22 cellular contexts compared by ENCODE assay signal in the genomic region with DNA sequence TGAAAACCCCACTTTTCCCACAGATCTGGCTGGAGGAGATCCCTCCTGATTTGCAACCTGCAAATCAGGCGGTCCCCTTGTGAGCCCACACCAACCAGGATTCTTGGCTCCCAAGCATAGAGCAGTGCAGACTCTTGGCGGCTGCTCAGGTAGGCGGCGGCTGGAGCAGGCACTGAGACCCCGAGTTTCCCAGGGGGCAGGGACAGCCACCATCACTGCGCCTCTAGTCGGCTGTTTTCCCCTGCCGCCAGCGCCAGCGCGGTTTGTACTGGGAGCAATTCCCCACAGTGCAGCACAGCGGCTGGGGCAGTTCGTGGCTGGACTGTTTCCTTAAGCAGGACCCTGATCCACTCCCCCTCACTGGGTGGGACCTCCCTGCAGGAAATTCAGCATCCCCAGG.
DNase-seq lines count a peak whose midpoint lies in the region; ATAC-seq and TF ChIP-seq lines count a peak whose summit lies in the region.
"Had no signal": no experiment of that assay in that cellular context is flagged by ENCODE, and none has a peak within 500 bp of the region (broad histone marks: within the 10 kb centered on the region; RNA-seq: fewer than 3 reads in every experiment).

No MANE protein-coding gene starts in this region.

- H3K27ac Mint-ChIP-seq in WTC11: no peak overlapping the region
- no peak overlapping the region for H3K27ac Mint-ChIP-seq in T-helper 2 cell treated with Interferon-gamma antibody and Interleukin-4, amounts not matched to agents 5 μg/mL and 100 μg/mL, for 36 hours
- H3K27ac Mint-ChIP-seq: CD14-positive monocyte; CD4-positive, alpha-beta T cell; CD8-positive, alpha-beta memory T cell had no signal

- intact Hi-C loops in left ventricle myocardium superior (cut with micrococcal nuclease) (no loop called here), lower lobe of right lung (cut with DNase I) (no loop called here)

- H3K9me3 ChIP-seq in right atrium auricular region: peaks cover 0 to 27% of the 10 kb centered on the region in 2 donors
- H3K9me3 ChIP-seq in lower lobe of right lung: no peaks in the 10 kb centered on the region
- H3K9me3 ChIP-seq: BE2C had no signal

- peaks cover 12% of the 10 kb centered on the region for H3K9me3 Mint-ChIP-seq in WTC11
- no peaks in the 10 kb centered on the region for H3K9me3 Mint-ChIP-seq in T-helper 2 cell treated with Interferon-gamma antibody and Interleukin-4, amounts not matched to agents 5 μg/mL and 100 μg/mL, for 36 hours

- H3K27me3 ChIP-seq in right atrium auricular region (no peaks in the 10 kb centered on the region), lower lobe of right lung (ENCODE audit: low read depth) (no peaks in the 10 kb centered on the region)
- H3K27me3 ChIP-seq: BE2C; BLaER1 treated with 17β-estradiol and CSF1 and Interleukin-3, amounts not matched to agents 10 nM and 100 nM had no signal

- CTCF ChIA-PET in WTC11 (lab: Charles Lee): no interaction called here

- no peaks in the 10 kb centered on the region for H3K4me1 Mint-ChIP-seq in WTC11
- H3K4me1 Mint-ChIP-seq in T-helper 2 cell treated with Interferon-gamma antibody and Interleukin-4, amounts not matched to agents 5 μg/mL and 100 μg/mL, for 36 hours (ENCODE audit: low read depth): no peaks in the 10 kb centered on the region
- H3K4me1 Mint-ChIP-seq: CD14-positive monocyte; CD8-positive, alpha-beta memory T cell had no signal

- H3K4me3 ChIP-seq in right atrium auricular region (no peak overlapping the region), lower lobe of right lung (no peak overlapping the region)
- H3K4me3 ChIP-seq: A549; BLaER1 treated with 17β-estradiol and CSF1 and Interleukin-3, amounts not matched to agents 10 nM and 100 nM had no signal

- H3K36me3 ChIP-seq in right atrium auricular region: no peaks in the 10 kb centered on the region
- no peaks in the 10 kb centered on the region for H3K36me3 ChIP-seq in lower lobe of right lung
- H3K36me3 ChIP-seq: BE2C; BLaER1 treated with 17β-estradiol and CSF1 and Interleukin-3, amounts not matched to agents 10 nM and 100 nM had no signal

- H3K36me3 Mint-ChIP-seq in WTC11: no peaks in the 10 kb centered on the region; the same call in 1 of the 2 replicates
- no peaks in the 10 kb centered on the region for H3K36me3 Mint-ChIP-seq in T-helper 2 cell treated with Interferon-gamma antibody and Interleukin-4, amounts not matched to agents 5 μg/mL and 100 μg/mL, for 36 hours (ENCODE audit: low read depth)
- H3K36me3 Mint-ChIP-seq: CD14-positive monocyte had no signal

- H3K27ac ChIP-seq in right atrium auricular region (no peak overlapping the region), lower lobe of right lung (no peak overlapping the region)
- H3K27ac ChIP-seq: A549; BLaER1 treated with 17β-estradiol and CSF1 and Interleukin-3, amounts not matched to agents 10 nM and 100 nM had no signal

- DNase-seq in left ventricle myocardium superior (peak; percentile 19), right atrium auricular region (ENCODE audit: low spot score) (no peak), WTC11 (ENCODE audit: low spot score) (no peak), lower lobe of right lung (peak; percentile 40)
- DNase-seq in T-helper 2 cell treated with Interferon-gamma antibody and Interleukin-4, amounts not matched to agents 5 μg/mL and 100 μg/mL, for 36 hours (ENCODE audit: low spot score): no peak
- DNase-seq in stimulated activated naive CD4-positive, alpha-beta T cell treated with Interleukin-2 at 50 U/mL for 16 hours (lab: John Stamatoyannopoulos, UW): no peak
- DNase-seq: 8988T; ACHN; AML-193; BE2C; CD4-positive, alpha-beta T cell; DMS 273 treated with DMSO at 0.1 percent for 48 hours; DMS79 treated with DMSO at 0.1 percent for 48 hours; GF-D8; GOT3; H7 had no signal

- ATAC-seq in left ventricle myocardium superior (no peak), WTC11 (peak; percentile 41; the same call in 1 of the 2 replicates), lower lobe of right lung (no peak), HG03135 (IDR thresholded peaks at IDR 0.05; ENCODE audit: unreplicated experiment) (no peak)
- ATAC-seq: A549, HCT116 had no signal

- H3K4me3 Mint-ChIP-seq in WTC11: no peak overlapping the region
- H3K4me3 Mint-ChIP-seq in T-helper 2 cell treated with Interferon-gamma antibody and Interleukin-4, amounts not matched to agents 5 μg/mL and 100 μg/mL, for 36 hours: no peak overlapping the region
- H3K4me3 Mint-ChIP-seq: CD14-positive monocyte; CD4-positive, alpha-beta T cell; CD8-positive, alpha-beta memory T cell had no signal

- no peaks in the 10 kb centered on the region; the same call in 1 of the 2 replicates for H3K27me3 Mint-ChIP-seq in WTC11 (ENCODE audit: low read depth)
- no peaks in the 10 kb centered on the region for H3K27me3 Mint-ChIP-seq in T-helper 2 cell treated with Interferon-gamma antibody and Interleukin-4, amounts not matched to agents 5 μg/mL and 100 μg/mL, for 36 hours (ENCODE audit: low read depth)

- POLR2A ChIA-PET in WTC11 (lab: Charles Lee): no interaction called here

- TF ChIP-seq CTCF in right atrium auricular region (IDR thresholded peaks at IDR 0.05) (no peak), WTC11 (IDR thresholded peaks at IDR 0.05) (no peak), lower lobe of right lung (IDR thresholded peaks at IDR 0.05) (no peak)

- H3K4me1 ChIP-seq in right atrium auricular region (no peaks in the 10 kb centered on the region), lower lobe of right lung (no peaks in the 10 kb centered on the region)
- H3K4me1 ChIP-seq: A549; BLaER1 treated with 17β-estradiol and CSF1 and Interleukin-3, amounts not matched to agents 10 nM and 100 nM had no signal

TF ChIP-seq in WTC11, 78 proteins besides CTCF, POLR2A, EP300 and RAD21 (continues in another document):
- TF ChIP-seq, protein P1, sequence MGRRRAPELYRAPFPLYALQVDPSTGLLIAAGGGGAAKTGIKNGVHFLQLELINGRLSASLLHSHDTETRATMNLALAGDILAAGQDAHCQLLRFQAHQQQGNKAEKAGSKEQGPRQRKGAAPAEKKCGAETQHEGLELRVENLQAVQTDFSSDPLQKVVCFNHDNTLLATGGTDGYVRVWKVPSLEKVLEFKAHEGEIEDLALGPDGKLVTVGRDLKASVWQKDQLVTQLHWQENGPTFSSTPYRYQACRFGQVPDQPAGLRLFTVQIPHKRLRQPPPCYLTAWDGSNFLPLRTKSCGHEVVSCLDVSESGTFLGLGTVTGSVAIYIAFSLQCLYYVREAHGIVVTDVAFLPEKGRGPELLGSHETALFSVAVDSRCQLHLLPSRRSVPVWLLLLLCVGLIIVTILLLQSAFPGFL (CRISPR knock-in tag; IDR thresholded peaks at IDR 0.05; ENCODE audit: borderline replicate concordance): no peak
- TF ChIP-seq, protein P2, sequence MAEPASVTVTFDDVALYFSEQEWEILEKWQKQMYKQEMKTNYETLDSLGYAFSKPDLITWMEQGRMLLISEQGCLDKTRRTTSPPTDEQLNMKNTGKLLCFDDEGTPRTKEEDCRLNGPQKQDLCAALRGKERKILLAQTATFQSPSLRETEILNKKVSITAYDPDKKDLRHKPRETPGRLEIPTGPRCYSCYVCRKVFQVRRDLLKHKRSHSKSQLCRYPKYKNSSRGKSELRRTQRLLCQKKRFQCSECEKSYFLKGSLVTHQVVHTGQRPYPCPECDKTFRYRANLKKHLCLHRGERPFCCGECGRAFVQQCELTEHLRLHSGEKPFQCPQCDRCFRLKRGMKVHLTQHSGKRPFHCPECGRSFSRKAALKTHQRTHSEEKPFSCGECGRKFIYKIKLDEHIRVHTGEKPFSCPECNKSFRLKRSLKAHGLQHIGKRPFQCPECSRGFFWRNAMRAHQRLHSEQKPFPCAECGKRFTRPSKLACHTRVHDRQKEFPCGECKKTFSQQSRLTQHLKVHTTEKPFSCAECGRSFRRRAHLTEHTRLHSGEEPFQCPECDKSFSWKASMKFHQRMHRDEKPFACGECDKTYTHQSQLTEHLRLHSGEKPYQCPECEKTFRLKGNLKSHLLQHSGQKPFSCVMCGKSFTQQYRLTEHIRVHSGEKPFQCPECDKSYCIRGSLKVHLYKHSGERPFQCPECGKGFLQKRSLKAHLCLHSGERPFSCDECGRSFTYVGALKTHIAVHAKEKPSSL (CRISPR knock-in tag; conservative IDR thresholded peaks at IDR 0.05): no peak
- TF ChIP-seq, protein P3, sequence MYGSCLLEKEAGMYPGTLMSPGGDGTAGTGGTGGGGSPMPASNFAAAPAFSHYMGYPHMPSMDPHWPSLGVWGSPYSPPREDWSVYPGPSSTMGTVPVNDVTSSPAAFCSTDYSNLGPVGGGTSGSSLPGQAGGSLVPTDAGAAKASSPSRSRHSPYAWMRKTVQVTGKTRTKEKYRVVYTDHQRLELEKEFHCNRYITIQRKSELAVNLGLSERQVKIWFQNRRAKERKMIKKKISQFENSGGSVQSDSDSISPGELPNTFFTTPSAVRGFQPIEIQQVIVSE (CRISPR knock-in tag; IDR thresholded peaks at IDR 0.05; ENCODE audit: borderline replicate concordance): no peak
- TF ChIP-seq TEAD4 (CRISPR knock-in tag; IDR thresholded peaks at IDR 0.05) (no peak), TEAD1 (CRISPR knock-in tag; IDR thresholded peaks at IDR 0.05) (no peak)

Comparison
In these comparisons a context has a peak if more than half of its experiments do, and no peak if none do; other contexts are left out.
1. DNase-seq: peak in left ventricle myocardium superior (single experiment) and lower lobe of right lung (single experiment); none in right atrium auricular region (single experiment), WTC11 (single experiment), T-helper 2 cell treated with Interferon-gamma antibody and Interleukin-4, amounts not matched to agents 5 μg/mL and 100 μg/mL, for 36 hours (single experiment) and stimulated activated naive CD4-positive, alpha-beta T cell treated with Interleukin-2 at 50 U/mL for 16 hours (single experiment).